ENCODE assay signal across 17 cellular contexts in the genomic region with DNA sequence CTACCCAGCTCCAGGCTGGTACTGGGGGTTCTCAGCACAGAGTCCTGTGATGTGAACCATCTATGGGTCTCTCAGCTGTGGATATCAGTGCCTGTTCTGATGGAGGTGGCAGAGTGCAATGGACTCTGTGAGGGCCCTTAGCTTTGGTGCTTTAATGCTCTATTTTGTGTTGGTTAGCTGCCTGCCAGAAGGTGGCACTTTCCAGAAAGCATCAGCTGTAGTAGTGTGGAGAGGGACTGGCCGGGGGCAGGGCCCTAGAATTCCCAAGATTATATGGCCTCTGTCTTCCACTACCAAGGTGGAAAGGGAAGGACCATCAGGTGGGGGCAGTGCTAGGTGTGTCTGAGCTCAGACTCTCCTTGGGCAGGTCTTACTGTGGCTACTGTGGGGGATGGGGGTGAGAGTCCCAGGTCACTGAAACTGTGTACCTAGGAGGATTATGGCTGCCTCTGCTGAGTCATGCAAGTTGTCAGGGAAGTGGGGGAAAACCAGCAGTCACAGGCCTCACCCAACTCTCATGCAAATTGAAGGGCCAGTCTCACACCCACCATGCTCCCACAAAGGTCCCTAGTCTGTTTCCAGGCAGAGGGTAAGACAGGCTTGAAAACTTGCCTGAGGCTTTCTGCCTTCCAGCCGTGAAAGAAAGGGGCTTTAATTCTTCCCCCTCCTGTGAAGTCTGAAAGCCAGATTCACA.
DNase-seq lines count a peak whose midpoint lies in the region; FAIRE-seq and TF ChIP-seq lines count a peak whose summit lies in the region.
"Had no signal": no experiment of that assay in that cellular context is flagged by ENCODE, and none has a peak within 500 bp of the region (broad histone marks: within the 10 kb centered on the region; RNA-seq: fewer than 3 reads in every experiment).

No MANE protein-coding gene starts in this region.

- H3K4me1 Mint-ChIP-seq in glutamatergic neuron (ENCODE audit: low read depth, unreplicated experiment), result peaks cover 16% of the 10 kb centered on the region
- H3K4me1 Mint-ChIP-seq: CD4-positive, alpha-beta memory T cell had no signal

- H3K27me3 ChIP-seq in HUES48 (ENCODE audit: control insufficient read depth, insufficient read depth, low read length), result no peaks in the 10 kb centered on the region
- H3K27me3 ChIP-seq in suprapubic skin, result no peaks in the 10 kb centered on the region
- no peaks in the 10 kb centered on the region for H3K27me3 ChIP-seq in transverse colon
- H3K27me3 ChIP-seq: testis had no signal

- intact Hi-C loops in transverse colon (cut with DNase I; ENCODE audit: low total_unique reads), result no loop called here

- POLR2A ChIA-PET in GM10248 (lab: Yijun Ruan, JAX), result no interaction called here

- H3K27ac ChIP-seq in HUES48 (ENCODE audit: low read depth, low read length) (peak overlapping the region; percentile 80), suprapubic skin (no peak overlapping the region), transverse colon (no peak overlapping the region)
- H3K27ac ChIP-seq: RWPE1, testis had no signal

- H3K4me3 Mint-ChIP-seq in glutamatergic neuron (ENCODE audit: unreplicated experiment), result no peak overlapping the region
- H3K4me3 Mint-ChIP-seq: CD4-positive, alpha-beta memory T cell; neural crest cell had no signal

- CTCF ChIA-PET in GM10248 (lab: Yijun Ruan, JAX), result interaction anchor here (0.8 kb wide), 1 partner anchor 10 kb away, joined by 3 read pairs; no protein-coding TSS in a partner anchor

- H3K9ac ChIP-seq in HUES48 (ENCODE audit: low read depth, low read length), result no peak overlapping the region

- H3K9me3 ChIP-seq in HUES48 (ENCODE audit: control insufficient read depth, insufficient read depth, low read length) (no peaks in the 10 kb centered on the region), suprapubic skin (no peaks in the 10 kb centered on the region), transverse colon (no peaks in the 10 kb centered on the region)
- H3K9me3 ChIP-seq: testis had no signal

- H3K36me3 ChIP-seq in HUES48 (ENCODE audit: control insufficient read depth, insufficient read depth, low read length), result no peaks in the 10 kb centered on the region
- no peaks in the 10 kb centered on the region for H3K36me3 ChIP-seq in suprapubic skin
- no peaks in the 10 kb centered on the region for H3K36me3 ChIP-seq in transverse colon

- TF ChIP-seq EP300 in suprapubic skin (IDR thresholded peaks at IDR 0.05), result no peak
- no peak for TF ChIP-seq EP300 in transverse colon (IDR thresholded peaks at IDR 0.05; ENCODE audit: low read depth)

- H3K27ac Mint-ChIP-seq in glutamatergic neuron (ENCODE audit: unreplicated experiment), result peak overlapping the region; percentile 1
- H3K27ac Mint-ChIP-seq: CD4-positive, alpha-beta memory T cell had no signal

- TF ChIP-seq POLR2A in GM12891 (IDR thresholded peaks at IDR 0.05; ENCODE audit: low read depth, low read length) (no peak), suprapubic skin (IDR thresholded peaks at IDR 0.05) (no peak), transverse colon (IDR thresholded peaks at IDR 0.05) (no peak)

- H3K9me3 Mint-ChIP-seq in glutamatergic neuron (ENCODE audit: unreplicated experiment), result no peaks in the 10 kb centered on the region

- in situ Hi-C loops in transverse colon (cut with MboI; ENCODE audit: low pct_ligation_motif_present in 1 of 4, low pct_unique_long_range_greater_than_20kb in 1 of 4, low sequenced_read_pairs in 3 of 4), result no loop called here

- H3K4me1 ChIP-seq in HUES48 (ENCODE audit: control insufficient read depth, insufficient read depth, low read length) (no peaks in the 10 kb centered on the region), suprapubic skin (no peaks in the 10 kb centered on the region), transverse colon (no peaks in the 10 kb centered on the region)
- H3K4me1 ChIP-seq: testis had no signal

- H3K27me3 Mint-ChIP-seq in glutamatergic neuron (ENCODE audit: unreplicated experiment), result peaks cover 2% of the 10 kb centered on the region
- H3K27me3 Mint-ChIP-seq: CD4-positive, alpha-beta memory T cell had no signal

- WGBS in suprapubic skin, result 61% methylated on average over 2 of the region's 2 CpGs
- 64% methylated on average over 2 of the region's 2 CpGs; no CpG with 5 or more reads in 1 of the 2 donors for WGBS in transverse colon (ENCODE audit: low coverage in 1 of 2), 2 donors

- no peaks in the 10 kb centered on the region for H3K36me3 Mint-ChIP-seq in glutamatergic neuron (ENCODE audit: unreplicated experiment)
- H3K36me3 Mint-ChIP-seq: CD4-positive, alpha-beta memory T cell had no signal

- DNase-seq in GM12891 (ENCODE audit: insufficient read length, low spot score) (no peak), H4 (ENCODE audit: low spot score) (peak; percentile 13), glutamatergic neuron (no peak), suprapubic skin (ENCODE audit: low spot score in 2 of 2) (no peak), GM10248 (ENCODE audit: extremely low spot score) (no peak), transverse colon (no peak)
- DNase-seq in activated CD4-positive, alpha-beta T cell treated with anti-CD3 and anti-CD28 coated beads for 1 hour, result no peak
- DNase-seq: activated CD4-positive, alpha-beta T cell treated with anti-CD3 and anti-CD28 coated beads, Interleukin-2, amount 50 U/mL, for 1 hour; activated naive CD4-positive, alpha-beta T cell treated with anti-CD3 and anti-CD28 coated beads, Interleukin-2, amount 50 U/mL, for 16 hours; effector CD4-positive, alpha-beta T cell; NCI-H1930; stimulated activated CD4-positive, alpha-beta T cell treated with anti-CD3 and anti-CD28 coated beads, Interleukin-2, amount 100 ng/mL, for 48 hours; testis had no signal

- H3K4me3 ChIP-seq in HUES48 (ENCODE audit: low read depth, low read length) (no peak overlapping the region), suprapubic skin (no peak overlapping the region), transverse colon (no peak overlapping the region)
- H3K4me3 ChIP-seq: testis had no signal

- no peak for FAIRE-seq in GM12891 (lab: Jason Lieb, UNC)

- TF ChIP-seq CTCF in glutamatergic neuron (IDR thresholded peaks at IDR 0.05; ENCODE audit: partially characterized antibody, unreplicated experiment) (no peak), suprapubic skin (IDR thresholded peaks at IDR 0.05) (no peak), GM10248 (IDR thresholded peaks at IDR 0.05; ENCODE audit: control extremely low read depth, extremely low read depth, low read depth, missing control alignments) (no peak), transverse colon (IDR thresholded peaks at IDR 0.05) (no peak)

TF ChIP-seq in GM12891, 5 proteins besides CTCF, POLR2A, EP300 and RAD21:
- TF ChIP-seq POLR2AphosphoS5 (IDR thresholded peaks at IDR 0.05; ENCODE audit: low read depth, low read length) (no peak), POU2F2 (IDR thresholded peaks at IDR 0.05; ENCODE audit: low read depth, low read length) (peak; percentile 83; the same call in 1 of the 2 replicates), SPI1 (IDR thresholded peaks at IDR 0.05; ENCODE audit: low read depth, low read length) (0 out of 2 replicates have a peak, but pooled peaks have one; percentile 13), TAF1 (IDR thresholded peaks at IDR 0.05; ENCODE audit: low read depth, low read length) (no peak)
